In the genomic region with DNA sequence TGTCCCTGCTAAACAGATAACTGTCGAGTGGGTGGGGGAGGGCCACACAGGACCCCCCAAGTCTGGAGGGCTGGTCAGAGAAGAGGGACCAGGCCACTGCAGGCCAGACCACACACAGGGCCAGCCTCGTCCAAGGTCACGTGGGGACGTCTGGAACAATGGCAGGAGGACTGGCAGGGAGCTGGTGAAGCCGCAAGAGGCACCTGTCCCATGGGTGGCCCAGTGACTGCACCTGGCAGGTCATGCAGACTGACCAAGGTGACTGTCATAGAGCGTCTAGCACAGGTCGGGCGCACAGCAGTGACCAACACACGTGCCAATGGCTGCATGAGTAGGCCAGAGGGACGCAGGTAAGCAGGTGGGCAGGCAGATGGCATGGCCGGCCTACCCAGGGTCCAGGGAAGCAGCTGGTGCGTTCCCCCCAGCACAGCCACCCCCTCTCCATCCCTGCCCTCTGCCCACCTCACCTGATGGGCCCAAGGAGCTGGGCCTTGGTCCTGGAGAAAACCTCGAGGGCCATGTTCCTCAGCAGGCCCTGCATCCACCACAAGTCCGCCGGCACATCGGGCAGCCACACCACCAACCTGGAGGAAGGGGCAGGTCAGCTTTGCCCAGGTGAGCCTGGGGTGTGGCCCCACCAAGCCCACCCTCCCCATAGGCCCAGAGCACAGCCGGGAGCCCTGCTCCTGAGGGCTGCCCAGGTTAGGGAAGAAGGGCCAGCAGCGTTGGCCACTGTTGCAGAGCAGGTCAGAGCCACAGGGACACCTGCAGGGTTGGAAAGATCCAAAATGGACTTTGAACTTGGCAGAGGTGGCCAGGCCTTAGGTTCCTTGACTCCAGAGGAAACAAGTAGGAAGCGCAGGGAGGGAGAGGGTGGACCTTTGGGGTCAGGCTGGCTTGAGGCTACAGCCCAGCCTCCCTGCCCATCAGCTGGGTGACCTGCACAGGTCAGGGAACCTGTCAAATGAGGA, we compare ENCODE assay signal across 19 cellular contexts. TPM values are rescaled to one million over a fixed set of nuclear protein-coding genes. Genes with fewer than 3 reads are reported as not detected.
"Had no signal": no experiment of that assay in that cellular context is flagged by ENCODE, and none has a peak within 500 bp of the region (broad histone marks: within the 10 kb centered on the region; RNA-seq: fewer than 3 reads in every experiment).

No MANE protein-coding gene starts in this region.

- ATAC-seq: activated CD4-positive, alpha-beta T cell treated with anti-CD3 and anti-CD28 coated beads for 36 hours; gastrocnemius medialis; heart left ventricle; left lung; SK-N-SH treated with all-trans-retinoic acid at 6 μM for 48 hours; stimulated activated effector memory CD8-positive, alpha-beta T cell treated with anti-CD3 and anti-CD28 coated beads, Interleukin-12 subunit alpha, Interleukin-12 subunit beta, amount 100 ng/mL, for 72 hours had no signal

- H3K36me3 ChIP-seq: breast epithelium, gastrocnemius medialis, heart left ventricle, left lung, thyroid gland, uterus had no signal

- H3K27ac ChIP-seq: breast epithelium, dorsolateral prefrontal cortex, gastrocnemius medialis, heart left ventricle, left lung, thyroid gland, uterus had no signal

- H3K4me3 ChIP-seq: breast epithelium, dorsolateral prefrontal cortex, gastrocnemius medialis, heart left ventricle, left lung, thyroid gland, uterus had no signal

- DNase-seq: activated CD4-positive, alpha-beta memory T cell treated with anti-CD3 and anti-CD28 coated beads for 36 hours; activated CD4-positive, alpha-beta T cell treated with anti-CD3 and anti-CD28 coated beads for 36 hours; activated T-cell treated with anti-CD3 and anti-CD28 coated beads, Interleukin-2, amount 50 U/mL, for 48 hours; anterior cingulate cortex; erythroblast; gastrocnemius medialis; heart left ventricle; mesenchymal stem cell; T-helper 1 cell; T1000; thyroid gland; uterus had no signal

- H3K9me3 ChIP-seq: breast epithelium, gastrocnemius medialis, heart left ventricle, left lung, thyroid gland, uterus had no signal

- H3K4me1 ChIP-seq: breast epithelium, gastrocnemius medialis, heart left ventricle, left lung, thyroid gland, uterus had no signal

- H3K27me3 ChIP-seq: thyroid gland, uterus had no signal

RNA-seq across cellular contexts. Expression of a gene that starts 10.4 kb away (rescaled TPM):
- total RNA-seq: activated CD4-positive, alpha-beta memory T cell treated with anti-CD3 and anti-CD28 coated beads for 36 hours; activated CD4-positive, alpha-beta T cell treated with anti-CD3 and anti-CD28 coated beads for 36 hours; breast epithelium; gastrocnemius medialis; heart left ventricle; left lung; omental fat pad; pulmonary artery endothelial cell; thyroid gland; uterus had no signal
- polyA plus RNA-seq: heart left ventricle had no signal

RNA-seq across cellular contexts. Expression of a gene that starts 19.1 kb away (rescaled TPM):
- total RNA-seq: activated CD4-positive, alpha-beta memory T cell treated with anti-CD3 and anti-CD28 coated beads for 36 hours; gastrocnemius medialis; left lung; thyroid gland had no signal
